19 cellular contexts compared by ENCODE assay signal in genomic region chr22:32059426-32059825, GRCh38. TPM values are rescaled to one million over a fixed set of nuclear protein-coding genes. Genes with fewer than 3 reads are reported as not detected.
DNase-seq lines count a peak whose midpoint lies in the region; ATAC-seq and TF ChIP-seq lines count a peak whose summit lies in the region.
"Had no signal": no experiment of that assay in that cellular context is flagged by ENCODE, and none has a peak within 500 bp of the region (broad histone marks: within the 10 kb centered on the region; RNA-seq: fewer than 3 reads in every experiment).

No MANE protein-coding gene starts in this region.

- no peaks in the 10 kb centered on the region for H3K36me3 Mint-ChIP-seq in Calu3 (ENCODE audit: insufficient read depth, unreplicated experiment)
- H3K36me3 Mint-ChIP-seq in activated T-helper 2 cell treated with anti-CD3 and anti-CD28 coated beads, Interferon-gamma antibody, Interleukin-2, Interleukin-4, amounts not matched to agents 10 μg/mL and 5 μg/mL and 100 μg/mL, durations not matched to agents 14 hours and 24 hours and 36 hours (ENCODE audit: low read depth) = no peaks in the 10 kb centered on the region
- H3K36me3 Mint-ChIP-seq: CD8-positive, alpha-beta memory T cell had no signal

- peak overlapping the region; percentile 77 for H3K27ac ChIP-seq in mesodermal cell (ENCODE audit: low read depth, low read length, severe bottlenecking)
- H3K27ac ChIP-seq: 22Rv1, BLaER1 had no signal

- WGBS in mesodermal cell (ENCODE audit: insufficient coverage in 2 of 2), 2 experiments = 59 to 79% methylated on average over 3 to 4 of the region's 4 CpGs

- ATAC-seq in left ventricle myocardium superior (peak; percentile 22), HG02623 (IDR thresholded peaks at IDR 0.05; ENCODE audit: unreplicated experiment) (no peak)
- ATAC-seq: GM23338 had no signal

- CTCF ChIA-PET in Calu3 (lab: Charles Lee) = no interaction called here

- DNase-seq in DMS53 (lab: John Stamatoyannopoulos, UW) (peak; percentile 0), DMS53 treated with DMSO at 0.1 percent for 48 hours (lab: John Stamatoyannopoulos, UW; ENCODE audit: unreplicated experiment) (no peak), Calu3 (no peak), left ventricle myocardium superior (no peak), NCI-H2107 treated with DMSO at 0.1 percent for 48 hours (lab: John Stamatoyannopoulos, UW; ENCODE audit: unreplicated experiment) (no peak)
- no peak for DNase-seq in activated T-helper 2 cell treated with anti-CD3 and anti-CD28 coated beads, Interferon-gamma antibody, Interleukin-2, Interleukin-4, amounts not matched to agents 10 μg/mL and 5 μg/mL and 100 μg/mL, durations not matched to agents 14 hours and 24 hours and 36 hours (ENCODE audit: low spot score)
- DNase-seq: AML-193; Caco-2; CD8-positive, alpha-beta memory T cell; DND-41; GDM1; H9 had no signal

- no peak for TF ChIP-seq CTCF in Calu3 (IDR thresholded peaks at IDR 0.05; ENCODE audit: unreplicated experiment)

- H3K4me1 ChIP-seq in mesodermal cell (ENCODE audit: control insufficient read depth, insufficient read depth, low read length, poor library complexity, severe bottlenecking) = peaks cover 12% of the 10 kb centered on the region
- H3K4me1 ChIP-seq: BLaER1 had no signal

- BruUV-seq in Calu3 (replicated peaks; lab: Mats Ljungman, UMichigan) = no TSS peak

- intact Hi-C loops in Calu3 (cut with micrococcal nuclease; ENCODE audit: unreplicated experiment) (no loop called here), left ventricle myocardium superior (cut with micrococcal nuclease) (no loop called here)
- intact Hi-C loops in activated T-helper 2 cell treated with anti-CD3 and anti-CD28 coated beads, Interferon-gamma antibody, Interleukin-2, Interleukin-4, amounts not matched to agents 10 μg/mL and 5 μg/mL and 100 μg/mL, durations not matched to agents 14 hours and 24 hours and 36 hours (cut with micrococcal nuclease) = no loop called here

- H3K27ac Mint-ChIP-seq in Calu3 (ENCODE audit: unreplicated experiment) = peak overlapping the region; percentile 24
- no peak overlapping the region for H3K27ac Mint-ChIP-seq in activated T-helper 2 cell treated with anti-CD3 and anti-CD28 coated beads, Interferon-gamma antibody, Interleukin-2, Interleukin-4, amounts not matched to agents 10 μg/mL and 5 μg/mL and 100 μg/mL, durations not matched to agents 14 hours and 24 hours and 36 hours
- H3K27ac Mint-ChIP-seq: CD8-positive, alpha-beta memory T cell; GM23338; H9 had no signal

- peaks cover 22% of the 10 kb centered on the region for H3K4me1 Mint-ChIP-seq in Calu3 (ENCODE audit: low read depth, unreplicated experiment)
- no peaks in the 10 kb centered on the region for H3K4me1 Mint-ChIP-seq in activated T-helper 2 cell treated with anti-CD3 and anti-CD28 coated beads, Interferon-gamma antibody, Interleukin-2, Interleukin-4, amounts not matched to agents 10 μg/mL and 5 μg/mL and 100 μg/mL, durations not matched to agents 14 hours and 24 hours and 36 hours (ENCODE audit: low read depth)
- H3K4me1 Mint-ChIP-seq: CD8-positive, alpha-beta memory T cell; GM23338; H9 had no signal

- H3K36me3 ChIP-seq in mesodermal cell (ENCODE audit: control insufficient read depth, insufficient read depth, low read length) = no peaks in the 10 kb centered on the region
- H3K36me3 ChIP-seq: BLaER1 had no signal

- no peaks in the 10 kb centered on the region for H3K9me3 ChIP-seq in mesodermal cell (ENCODE audit: control insufficient read depth, low read length)
- H3K9me3 ChIP-seq: BLaER1, Caco-2 had no signal

- H3K9me3 Mint-ChIP-seq in Calu3 (ENCODE audit: low read depth, unreplicated experiment) = no peaks in the 10 kb centered on the region
- H3K9me3 Mint-ChIP-seq in activated T-helper 2 cell treated with anti-CD3 and anti-CD28 coated beads, Interferon-gamma antibody, Interleukin-2, Interleukin-4, amounts not matched to agents 10 μg/mL and 5 μg/mL and 100 μg/mL, durations not matched to agents 14 hours and 24 hours and 36 hours = no peaks in the 10 kb centered on the region
- H3K9me3 Mint-ChIP-seq: GM23338, H9 had no signal

- H3K4me3 Mint-ChIP-seq in Calu3 (ENCODE audit: low read depth, unreplicated experiment) = no peak overlapping the region
- no peak overlapping the region for H3K4me3 Mint-ChIP-seq in activated T-helper 2 cell treated with anti-CD3 and anti-CD28 coated beads, Interferon-gamma antibody, Interleukin-2, Interleukin-4, amounts not matched to agents 10 μg/mL and 5 μg/mL and 100 μg/mL, durations not matched to agents 14 hours and 24 hours and 36 hours (ENCODE audit: low read depth)
- H3K4me3 Mint-ChIP-seq: CD8-positive, alpha-beta memory T cell; GM23338; H9 had no signal

- no peak overlapping the region for H3K4me3 ChIP-seq in mesodermal cell (ENCODE audit: extremely low read depth, insufficient read depth, low read length, poor library complexity, severe bottlenecking)
- H3K4me3 ChIP-seq: BLaER1, GM23338 had no signal

- peaks cover 9% of the 10 kb centered on the region for H3K27me3 Mint-ChIP-seq in Calu3 (ENCODE audit: unreplicated experiment)
- peaks cover 23% of the 10 kb centered on the region for H3K27me3 Mint-ChIP-seq in activated T-helper 2 cell treated with anti-CD3 and anti-CD28 coated beads, Interferon-gamma antibody, Interleukin-2, Interleukin-4, amounts not matched to agents 10 μg/mL and 5 μg/mL and 100 μg/mL, durations not matched to agents 14 hours and 24 hours and 36 hours (ENCODE audit: low read depth)

RNA-seq across cellular contexts. Expression of gene SLC5A1, which starts 16.4 kb away (rescaled TPM):
- total RNA-seq in Calu3 (2022) = 7.5 and 8.6 TPM in 2 replicates
- total RNA-seq in left ventricle myocardium superior = 223 TPM
- not detected for polyA plus RNA-seq in mesodermal cell (2013, experiment 1 of 2)
- 0.15 TPM for polyA plus RNA-seq in mesodermal cell (2013, experiment 2 of 2)
- not detected in 2 replicates for total RNA-seq in activated T-helper 2 cell treated with anti-CD3 and anti-CD28 coated beads, Interferon-gamma antibody, Interleukin-2, Interleukin-4, amounts not matched to agents 10 μg/mL and 5 μg/mL and 100 μg/mL, durations not matched to agents 14 hours and 24 hours and 36 hours
- total RNA-seq: A673; CD8-positive, alpha-beta memory T cell; H9; HT1080 had no signal
- polyA plus RNA-seq: CD8-positive, alpha-beta memory T cell; GM23338 had no signal

Comparison
In these comparisons a context has a peak if more than half of its experiments do, and no peak if none do; other contexts are left out.
1. RNA of gene SLC5A1, which starts 16.4 kb away (total RNA-seq): 223 TPM in left ventricle myocardium superior (single experiment); 7.5 to 8.6 TPM in Calu3 and not detected in activated T-helper 2 cell treated with anti-CD3 and anti-CD28 coated beads, Interferon-gamma antibody, Interleukin-2, Interleukin-4, amounts not matched to agents 10 μg/mL and 5 μg/mL and 100 μg/mL, durations not matched to agents 14 hours and 24 hours and 36 hours; every median in the first group is over 10 times any median in the second.